23 cellular contexts compared by ENCODE assay signal in genomic region chr11:66670816-66671215, GRCh38. TPM values are rescaled to one million over a fixed set of nuclear protein-coding genes. Genes with fewer than 3 reads are reported as not detected.
DNase-seq lines count a peak whose midpoint lies in the region; ATAC-seq, FAIRE-seq and TF ChIP-seq lines count a peak whose summit lies in the region.
"Had no signal": no experiment of that assay in that cellular context is flagged by ENCODE, and none has a peak within 500 bp of the region (broad histone marks: within the 10 kb centered on the region; RNA-seq: fewer than 3 reads in every experiment).

No MANE protein-coding gene starts in this region.

- H3F3A ChIP-seq in GM23338 (replicated peaks; ENCODE audit: low read depth) = peaks cover 13% of the 10 kb centered on the region

- H3K9ac ChIP-seq in K562 (ENCODE audit: insufficient read depth in 1 of 2, low read depth in 2 of 2, low read length in 2 of 2) = no peak overlapping the region

- no peaks in the 10 kb centered on the region for H3K27me3 ChIP-seq in GM23338 (ENCODE audit: insufficient read depth)
- H3K27me3 ChIP-seq in K562 (ENCODE audit: control insufficient read depth in 2 of 2, insufficient read depth in 2 of 2, low read length in 2 of 2) = no peaks in the 10 kb centered on the region
- H3K27me3 ChIP-seq in spleen (replicated peaks in 1 of 7) = no peaks in the 10 kb centered on the region
- H3K27me3 ChIP-seq: foreskin keratinocyte, hepatocyte had no signal

- no peaks in the 10 kb centered on the region for H3K9me3 Mint-ChIP-seq in activated T-cell treated with anti-CD3 and anti-CD28 coated beads, Interleukin-2, amount 50 U/mL, for 24 hours
- H3K9me3 Mint-ChIP-seq in GM23338 (no peaks in the 10 kb centered on the region), nephron progenitor cell (no peaks in the 10 kb centered on the region)
- H3K9me3 Mint-ChIP-seq: activated naive CD8-positive, alpha-beta T cell treated with anti-CD3 and anti-CD28 coated beads, Interleukin-2, amount 10 ng/mL, durations not matched to agents 7 days and 5 days; activated T-helper 1 cell treated with anti-CD3 and anti-CD28 coated beads, Interleukin-12 subunit alpha, Interleukin-12 subunit beta, Interleukin-2, Interleukin-4 antibody, amounts not matched to agents 30 ng/mL and 10 ng/mL and 1 ng/mL, durations not matched to agents 14 hours and 24 hours and 36 hours had no signal

- H3K4me2 ChIP-seq in GM23338 (no peak overlapping the region), K562 (ENCODE audit: insufficient read depth, low read length) (no peak overlapping the region)
- H3K4me2 ChIP-seq: hepatocyte had no signal

- FAIRE-seq in K562 (lab: Jason Lieb, UNC) = no peak

- TF ChIP-seq EP300 in K562 (IDR thresholded peaks at IDR 0.05; ENCODE audit: low read length) = no peak

- in situ Hi-C loops in K562 (cut with MboI) = no loop called here

- H4K20me1 ChIP-seq in GM23338 (replicated peaks; ENCODE audit: insufficient read depth) (peaks cover 45% of the 10 kb centered on the region), K562 (replicated peaks; ENCODE audit: control insufficient read depth, insufficient read depth, low read length) (0 out of 2 replicates have a peak, but pooled peaks cover 8% of the 10 kb centered on the region)

- ATAC-seq in GM23338 (peak; percentile 37), K562 (peak; percentile 10; the same call in 1 of the 3 replicates)
- ATAC-seq: activated CD4-positive, alpha-beta T cell treated with anti-CD3 and anti-CD28 coated beads for 36 hours; foreskin keratinocyte; mucosa of descending colon had no signal

- TF ChIP-seq RAD21 in K562 (CRISPR knock-in tag; conservative IDR thresholded peaks at IDR 0.05 in 1 of 2, IDR thresholded peaks at IDR 0.05 in 1 of 2) = no peak

- H3K4me1 ChIP-seq in GM23338 (ENCODE audit: insufficient read depth) = peaks cover 10% of the 10 kb centered on the region
- H3K4me1 ChIP-seq in K562 (replicated peaks in 1 of 2; ENCODE audit: control insufficient read depth in 2 of 2, insufficient read depth in 2 of 2, low read length in 2 of 2) = peaks cover 3 to 15% of the 10 kb centered on the region in 2 experiments; a peak in 2 of 5 replicates
- peaks cover 19 to 86% (median 33%) of the 10 kb centered on the region in 6 donors for H3K4me1 ChIP-seq in spleen

- TF ChIP-seq POLR2A in K562 (conservative IDR thresholded peaks at IDR 0.05) (no peak), spleen (IDR thresholded peaks at IDR 0.05) (no peak)

- CTCF ChIA-PET in K562 (lab: Yijun Ruan, JAX; ENCODE audit: low intra/inter-chr PET ratio) = no interaction called here

- peaks cover 80% of the 10 kb centered on the region for H3K36me3 Mint-ChIP-seq in activated T-cell treated with anti-CD3 and anti-CD28 coated beads, Interleukin-2, amount 50 U/mL, for 24 hours (ENCODE audit: low read depth)
- H3K36me3 Mint-ChIP-seq in GM23338 (ENCODE audit: low read depth) (peaks cover 32% of the 10 kb centered on the region), nephron progenitor cell (ENCODE audit: low read depth) (peaks cover 49% of the 10 kb centered on the region)

- no peaks in the 10 kb centered on the region for H3K9me2 ChIP-seq in GM23338 (ENCODE audit: insufficient read depth)

- H3K79me2 ChIP-seq in GM23338 (replicated peaks; ENCODE audit: insufficient read depth) = peaks cover 85% of the 10 kb centered on the region
- H3K79me2 ChIP-seq in K562 (ENCODE audit: control insufficient read depth, insufficient read depth, low read length) = peaks cover 70% of the 10 kb centered on the region

- TF ChIP-seq CTCF in GM23338 (conservative IDR thresholded peaks at IDR 0.05; ENCODE audit: low read depth in 2 of 2) (no peak), K562 (IDR thresholded peaks at IDR 0.05 in 2 of 3, conservative IDR thresholded peaks at IDR 0.05 in 1 of 3; ENCODE audit: insufficient read depth in 2 of 3, low read depth in 1 of 3, low read length in 3 of 3) (no peak), nephron progenitor cell (IDR thresholded peaks at IDR 0.05) (no peak), spleen (IDR thresholded peaks at IDR 0.05 in 8 of 11, conservative IDR thresholded peaks at IDR 0.05 in 3 of 11) (no peak)

- intact Hi-C loops in K562 (cut with micrococcal nuclease) = no loop called here
- intact Hi-C loops in spleen (cut with DNase I; ENCODE audit: low total_unique reads) = no loop called here

- H2AFZ ChIP-seq in GM23338 (no peak overlapping the region), K562 (ENCODE audit: low read depth, low read length) (no peak overlapping the region)
- H2AFZ ChIP-seq: hepatocyte had no signal

- no peak overlapping the region for H3K4me3 ChIP-seq in GM23338
- H3K4me3 ChIP-seq in K562 = no peak overlapping the region
- H3K4me3 ChIP-seq in spleen = no peak overlapping the region
- H3K4me3 ChIP-seq: hepatocyte, mucosa of descending colon, psoas muscle had no signal

- H3K4me1 Mint-ChIP-seq in activated T-cell treated with anti-CD3 and anti-CD28 coated beads, Interleukin-2, amount 50 U/mL, for 24 hours (ENCODE audit: low read depth) = peaks cover 48% of the 10 kb centered on the region
- H3K4me1 Mint-ChIP-seq in GM23338 (peaks cover 10% of the 10 kb centered on the region; the same call in 2 of the 3 replicates), nephron progenitor cell (peaks cover 36% of the 10 kb centered on the region)

- POLR2A ChIA-PET in K562 (lab: Yijun Ruan, JAX) = interaction anchor here (1.3 to 1.8 kb wide), 3 partner anchors 10 to 249 kb away, joined by 3 to 5 read pairs (median 3); no protein-coding TSS in a partner anchor

- H3K27ac ChIP-seq in GM23338 (ENCODE audit: low read depth) (peak overlapping the region; percentile 78; the same call in 1 of the 2 replicates), K562 (ENCODE audit: extremely low read depth, low read depth, low read length) (no peak overlapping the region), spleen (no peak overlapping the region)
- H3K27ac ChIP-seq: 22Rv1, foreskin keratinocyte, hepatocyte, psoas muscle had no signal

- H3K9me3 ChIP-seq in K562 (replicated peaks; ENCODE audit: control insufficient read depth, insufficient read depth, low read depth, low read length) (no peaks in the 10 kb centered on the region), spleen (no peaks in the 10 kb centered on the region)
- H3K9me3 ChIP-seq: mucosa of descending colon, psoas muscle had no signal

- H3K36me3 ChIP-seq in GM23338 (ENCODE audit: insufficient read depth) (peaks cover 25% of the 10 kb centered on the region), K562 (ENCODE audit: control insufficient read depth, insufficient read depth, low read length) (peaks cover 66% of the 10 kb centered on the region; the same call in 2 of the 3 replicates), spleen (peaks cover 0 to 57% (median 27%) of the 10 kb centered on the region in 6 donors)

- no TSS peak for BruUV-seq in K562 (replicated peaks; lab: Mats Ljungman, UMichigan)

- H3K9me1 ChIP-seq in K562 (ENCODE audit: control insufficient read depth, insufficient read depth, low read length) = peaks cover 8% of the 10 kb centered on the region

- peak overlapping the region; percentile 61 for H3K27ac Mint-ChIP-seq in activated T-cell treated with anti-CD3 and anti-CD28 coated beads, Interleukin-2, amount 50 U/mL, for 24 hours
- no peak overlapping the region; the same call in 1 of the 2 replicates for H3K27ac Mint-ChIP-seq in GM23338
- H3K27ac Mint-ChIP-seq in nephron progenitor cell = peak overlapping the region; percentile 69
- H3K27ac Mint-ChIP-seq: activated CD4-positive, alpha-beta T cell treated with anti-CD3 and anti-CD28 coated beads for 36 hours; activated T-helper 1 cell treated with anti-CD3 and anti-CD28 coated beads, Interleukin-12 subunit alpha, Interleukin-12 subunit beta, Interleukin-2, Interleukin-4 antibody, amounts not matched to agents 30 ng/mL and 10 ng/mL and 1 ng/mL, durations not matched to agents 14 hours and 24 hours and 36 hours had no signal

- DNase-seq in activated T-cell treated with anti-CD3 and anti-CD28 coated beads, Interleukin-2, amount 50 U/mL, for 24 hours = no peak
- DNase-seq in activated T-cell treated with anti-CD3 and anti-CD28 coated beads, Interleukin-2, amount 50 U/mL, for 1 hour = no peak
- DNase-seq in GM23338 (ENCODE audit: low spot score) (no peak), K562 (ENCODE audit: extremely low read depth in 1 of 4, low spot score in 3 of 4) (no peak), nephron progenitor cell (no peak), GF-D8 (lab: John Stamatoyannopoulos, UW) (no peak), spleen (no peak), DMS53 treated with DMSO at 0.1 percent for 48 hours (lab: John Stamatoyannopoulos, UW; ENCODE audit: unreplicated experiment) (no peak)
- DNase-seq: activated CD4-positive, alpha-beta T cell treated with anti-CD3 and anti-CD28 coated beads for 36 hours; activated naive CD8-positive, alpha-beta T cell treated with anti-CD3 and anti-CD28 coated beads, Interleukin-2, amount 10 ng/mL, durations not matched to agents 7 days and 5 days; DMS79; foreskin keratinocyte; HCEC 1CT; mucosa of descending colon; NCI-H1092 treated with DMSO at 0.1 percent for 48 hours; NCI-H2029 treated with DMSO at 0.1 percent for 48 hours; NCI-H2227 treated with DMSO at 0.1 percent for 48 hours; psoas muscle; substantia nigra; T-helper 2 cell had no signal

- no peaks in the 10 kb centered on the region for H3K27me3 Mint-ChIP-seq in activated T-cell treated with anti-CD3 and anti-CD28 coated beads, Interleukin-2, amount 50 U/mL, for 24 hours
- no peaks in the 10 kb centered on the region for H3K27me3 Mint-ChIP-seq in GM23338 (ENCODE audit: insufficient read depth, low read depth, poor library complexity)
- H3K27me3 Mint-ChIP-seq in nephron progenitor cell (ENCODE audit: low read depth, poor library complexity) = peaks cover 2% of the 10 kb centered on the region
- H3K27me3 Mint-ChIP-seq: activated CD4-positive, alpha-beta T cell treated with anti-CD3 and anti-CD28 coated beads for 36 hours; activated naive CD8-positive, alpha-beta T cell treated with anti-CD3 and anti-CD28 coated beads, Interleukin-2, amount 10 ng/mL, durations not matched to agents 7 days and 5 days had no signal

- H3K4me3 Mint-ChIP-seq in activated T-cell treated with anti-CD3 and anti-CD28 coated beads, Interleukin-2, amount 50 U/mL, for 24 hours = no peak overlapping the region
- H3K4me3 Mint-ChIP-seq in GM23338 = no peak overlapping the region
- no peak overlapping the region for H3K4me3 Mint-ChIP-seq in nephron progenitor cell
- H3K4me3 Mint-ChIP-seq: activated CD4-positive, alpha-beta T cell treated with anti-CD3 and anti-CD28 coated beads for 36 hours; activated naive CD8-positive, alpha-beta T cell treated with anti-CD3 and anti-CD28 coated beads, Interleukin-2, amount 10 ng/mL, durations not matched to agents 7 days and 5 days; activated T-helper 1 cell treated with anti-CD3 and anti-CD28 coated beads, Interleukin-12 subunit alpha, Interleukin-12 subunit beta, Interleukin-2, Interleukin-4 antibody, amounts not matched to agents 30 ng/mL and 10 ng/mL and 1 ng/mL, durations not matched to agents 14 hours and 24 hours and 36 hours had no signal

- WGBS in K562 (ENCODE audit: insufficient coverage, low coverage, missing lambda C conversion rate) = 76% methylated on average over 5 of the region's 5 CpGs
- 78 to 86% (median 84%) methylated on average over 5 of the region's 5 CpGs for WGBS in spleen, 5 donors

RNA-seq across cellular contexts. Expression of gene RBM4B, which starts 6.9 kb away (rescaled TPM):
- 22.9 and 31.0 TPM in 2 replicates for total RNA-seq in GM23338 (2014; rRNA removed; shearing (Covaris generic))
- polyA plus RNA-seq in GM23338 (2016; fragmentation: Nextera tagmentation; extraction: Ambion mirVana) (21.1 and 28.0 TPM in 2 replicates), K562 (2011; rRNA removed) (39.5 and 39.9 TPM in 2 replicates), K562 (2014; fragmentation: Illumina TruSeq; extraction: Trizol) (22.4 and 23.7 TPM in 2 replicates), K562 (2014; fragmentation: Nextera tagmentation; extraction: Ambion mirVana) (10 to 100 TPM; 29.7 to 32.3 TPM), K562 (2014; rRNA removed) (31.7 and 33.0 TPM in 2 replicates), spleen (10 to 100 TPM; 14.8 to 17.7 (median 14.9) TPM)
- 71.9 and 81.9 TPM in 2 replicates for total RNA-seq in K562 (2011; cell fraction: chromatin; rRNA removed; ENCODE audit: low replicate concordance)
- total RNA-seq in K562 (2011; cell fraction: nucleolus; rRNA removed) = 44.4 and 49.7 TPM in 2 replicates
- 60.9 and 75.6 TPM in 2 replicates for total RNA-seq in K562 (2011; cell fraction: nucleoplasm; rRNA removed)
- total RNA-seq in K562 (2014; rRNA removed) (14.6 and 16.1 TPM in 2 replicates), K562 (2014; rRNA removed; fragmentation: Illumina TruSeq; extraction: Trizol) (18.8 and 19.9 TPM in 2 replicates), K562 (2015; rRNA removed; fragmentation: Illumina TruSeq; extraction: Trizol) (23.3 and 23.8 TPM in 2 replicates), K562 (2021) (16.9 and 17.8 TPM in 2 replicates), spleen (10 to 100 TPM; 16.3 to 23.0 (median 18.8) TPM)
- 21.2 and 30.5 TPM in 2 replicates for polyA plus RNA-seq in K562 (2011; cell fraction: cytosol; rRNA removed)
- polyA plus RNA-seq in K562 (2011; cell fraction: nucleus; rRNA removed) = 108 and 136 TPM in 2 replicates
- 19.0 and 22.8 TPM in 2 replicates for polyA plus RNA-seq in K562 (2012)
- 25.3 and 29.5 TPM in 2 replicates for polyA minus RNA-seq in K562 (2011; rRNA and poly(A)+ RNA removed)
- 7.0 and 8.5 TPM in 2 replicates for polyA minus RNA-seq in K562 (2011; cell fraction: cytosol; rRNA and poly(A)+ RNA removed)
- 18.6 and 29.1 TPM in 2 replicates for polyA minus RNA-seq in K562 (2011; cell fraction: nucleus; rRNA and poly(A)+ RNA removed)

RNA-seq across cellular contexts. Expression of gene RBM4, which starts 32.3 kb away (rescaled TPM):
- total RNA-seq in GM23338 (2014; rRNA removed; shearing (Covaris generic)) = 133 and 147 TPM in 2 replicates
- polyA plus RNA-seq in GM23338 (2016; fragmentation: Nextera tagmentation; extraction: Ambion mirVana) (122 and 146 TPM in 2 replicates), K562 (2011; rRNA removed) (177 and 207 TPM in 2 replicates), K562 (2014; fragmentation: Illumina TruSeq; extraction: Trizol) (115 and 122 TPM in 2 replicates), K562 (2014; fragmentation: Nextera tagmentation; extraction: Ambion mirVana) (100 to 1,000 TPM; 223 to 233 TPM), K562 (2014; rRNA removed) (131 and 146 TPM in 2 replicates), spleen (100 to 1,000 TPM in 2 of 3 donors, 10 to 100 TPM in 1; 70.1 to 128 (median 102) TPM)
- 223 and 345 TPM in 2 replicates for total RNA-seq in K562 (2011; cell fraction: chromatin; rRNA removed; ENCODE audit: low replicate concordance)
- total RNA-seq in K562 (2011; cell fraction: nucleolus; rRNA removed) = 143 and 146 TPM in 2 replicates
- total RNA-seq in K562 (2011; cell fraction: nucleoplasm; rRNA removed) = 228 and 300 TPM in 2 replicates
- total RNA-seq in K562 (2014; rRNA removed) (81.6 and 109 TPM in 2 replicates), K562 (2014; rRNA removed; fragmentation: Illumina TruSeq; extraction: Trizol) (118 and 120 TPM in 2 replicates), K562 (2015; rRNA removed; fragmentation: Illumina TruSeq; extraction: Trizol) (111 and 112 TPM in 2 replicates), K562 (2021) (116 and 120 TPM in 2 replicates), spleen (100 to 1,000 TPM; 106 to 139 (median 127) TPM)
- 239 and 259 TPM in 2 replicates for polyA plus RNA-seq in K562 (2011; cell fraction: cytosol; rRNA removed)
- 128 and 204 TPM in 2 replicates for polyA plus RNA-seq in K562 (2011; cell fraction: nucleus; rRNA removed)
- 109 and 163 TPM in 2 replicates for polyA plus RNA-seq in K562 (2012)
- 352 and 358 TPM in 2 replicates for polyA minus RNA-seq in K562 (2011; rRNA and poly(A)+ RNA removed)
- polyA minus RNA-seq in K562 (2011; cell fraction: cytosol; rRNA and poly(A)+ RNA removed) = 50.7 and 53.3 TPM in 2 replicates
- 67.7 and 120 TPM in 2 replicates for polyA minus RNA-seq in K562 (2011; cell fraction: nucleus; rRNA and poly(A)+ RNA removed)

RNA-seq across cellular contexts. Expression of gene RBM14, which starts 54.4 kb away (rescaled TPM):
- total RNA-seq in GM23338 (2014; rRNA removed; shearing (Covaris generic)) = 83.1 and 83.5 TPM in 2 replicates
- polyA plus RNA-seq in GM23338 (2016; fragmentation: Nextera tagmentation; extraction: Ambion mirVana) = 39.7 and 45.4 TPM in 2 replicates
- 275 and 353 TPM in 2 replicates for total RNA-seq in K562 (2011; cell fraction: chromatin; rRNA removed; ENCODE audit: low replicate concordance)
- 200 and 204 TPM in 2 replicates for total RNA-seq in K562 (2011; cell fraction: nucleolus; rRNA removed)
- total RNA-seq in K562 (2011; cell fraction: nucleoplasm; rRNA removed) = 221 and 253 TPM in 2 replicates
- 50.3 and 67.3 TPM in 2 replicates for total RNA-seq in K562 (2014; rRNA removed)
- 39.7 and 42.5 TPM in 2 replicates for total RNA-seq in K562 (2014; rRNA removed; fragmentation: Illumina TruSeq; extraction: Trizol)
- total RNA-seq in K562 (2015; rRNA removed; fragmentation: Illumina TruSeq; extraction: Trizol) = 42.6 and 46.2 TPM in 2 replicates
- 131 and 141 TPM in 2 replicates for total RNA-seq in K562 (2021)
- polyA plus RNA-seq in K562 (2011; rRNA removed) = 23.3 and 46.7 TPM in 2 replicates
- polyA plus RNA-seq in K562 (2011; cell fraction: cytosol; rRNA removed) = 41.1 and 79.3 TPM in 2 replicates
- polyA plus RNA-seq in K562 (2011; cell fraction: nucleus; rRNA removed) = 74.4 and 101 TPM in 2 replicates
- polyA plus RNA-seq in K562 (2012) = 52.3 and 93.5 TPM in 2 replicates
- 44.8 and 57.8 TPM in 2 replicates for polyA plus RNA-seq in K562 (2014; fragmentation: Illumina TruSeq; extraction: Trizol)
- polyA plus RNA-seq in K562 (2014; fragmentation: Nextera tagmentation; extraction: Ambion mirVana) = 1 to 10 TPM; 5.5 to 8.9 TPM
- 48.6 and 50.6 TPM in 2 replicates for polyA plus RNA-seq in K562 (2014; rRNA removed)
- polyA minus RNA-seq in K562 (2011; rRNA and poly(A)+ RNA removed) = 26.5 and 27.7 TPM in 2 replicates
- polyA minus RNA-seq in K562 (2011; cell fraction: cytosol; rRNA and poly(A)+ RNA removed) = 54.7 and 65.2 TPM in 2 replicates
- polyA minus RNA-seq in K562 (2011; cell fraction: nucleus; rRNA and poly(A)+ RNA removed) = 47.8 and 57.0 TPM in 2 replicates
- 10 to 100 TPM; 45.2 to 96.6 (median 88.3) TPM for total RNA-seq in spleen
- polyA plus RNA-seq in spleen = 10 to 100 TPM; 37.7 to 67.4 (median 42.0) TPM

RNA-seq across cellular contexts. Expression of gene SPTBN2, which starts 58.2 kb away (rescaled TPM):
- total RNA-seq in GM23338 (2014; rRNA removed; shearing (Covaris generic)) = 28.9 and 49.1 TPM in 2 replicates
- polyA plus RNA-seq in GM23338 (2016; fragmentation: Nextera tagmentation; extraction: Ambion mirVana) = 6.9 and 7.7 TPM in 2 replicates
- total RNA-seq in K562 (2011; cell fraction: chromatin; rRNA removed; ENCODE audit: low replicate concordance) = 38.7 and 79.0 TPM in 2 replicates
- total RNA-seq in K562 (2011; cell fraction: nucleolus; rRNA removed) = 36.8 and 51.9 TPM in 2 replicates
- total RNA-seq in K562 (2011; cell fraction: nucleoplasm; rRNA removed) = 19.7 and 37.4 TPM in 2 replicates
- total RNA-seq in K562 (2014; rRNA removed) = 56.5 and 65.5 TPM in 2 replicates
- 9.2 and 15.2 TPM in 2 replicates for total RNA-seq in K562 (2014; rRNA removed; fragmentation: Illumina TruSeq; extraction: Trizol)
- 25.5 and 25.6 TPM in 2 replicates for total RNA-seq in K562 (2015; rRNA removed; fragmentation: Illumina TruSeq; extraction: Trizol)
- 50.0 and 55.6 TPM in 2 replicates for total RNA-seq in K562 (2021)
- 12.1 and 15.3 TPM in 2 replicates for polyA plus RNA-seq in K562 (2011; rRNA removed)
- 14.8 and 18.5 TPM in 2 replicates for polyA plus RNA-seq in K562 (2011; cell fraction: cytosol; rRNA removed)
- 45.3 and 54.6 TPM in 2 replicates for polyA plus RNA-seq in K562 (2011; cell fraction: nucleus; rRNA removed)
- 34.5 and 42.4 TPM in 2 replicates for polyA plus RNA-seq in K562 (2012)
- 19.7 and 33.5 TPM in 2 replicates for polyA plus RNA-seq in K562 (2014; fragmentation: Illumina TruSeq; extraction: Trizol)
- polyA plus RNA-seq in K562 (2014; fragmentation: Nextera tagmentation; extraction: Ambion mirVana) = under 1 TPM; 0.38 to 0.49 TPM
- 31.4 and 33.3 TPM in 2 replicates for polyA plus RNA-seq in K562 (2014; rRNA removed)
- polyA minus RNA-seq in K562 (2011; rRNA and poly(A)+ RNA removed) = 15.2 and 22.3 TPM in 2 replicates
- polyA minus RNA-seq in K562 (2011; cell fraction: cytosol; rRNA and poly(A)+ RNA removed) = 22.2 and 30.1 TPM in 2 replicates
- 10.4 and 25.8 TPM in 2 replicates for polyA minus RNA-seq in K562 (2011; cell fraction: nucleus; rRNA and poly(A)+ RNA removed)
- total RNA-seq in spleen = 1 to 10 TPM; 3.3 to 5.1 (median 3.7) TPM
- polyA plus RNA-seq in spleen = 1 to 10 TPM in 1 of 3 donors, under 1 TPM in 2; 0.61 to 1.5 (median 0.80) TPM
